In genomic region chr20:43981535-43981934, GRCh38 we compare ENCODE assay signal across 17 cellular contexts.
"Had no signal": no experiment of that assay in that cellular context is flagged by ENCODE, and none has a peak within 500 bp of the region (broad histone marks: within the 10 kb centered on the region; RNA-seq: fewer than 3 reads in every experiment).

No MANE protein-coding gene starts in this region.

- H3K27me3 ChIP-seq: dorsolateral prefrontal cortex, thyroid gland had no signal

- H3K27me3 Mint-ChIP-seq: activated T-cell treated with anti-CD3 and anti-CD28 coated beads, Interleukin-2, amount 50 U/mL, for 24 hours had no signal

- H3K36me3 Mint-ChIP-seq: naive thymus-derived CD8-positive, alpha-beta T cell had no signal

- H3K36me3 ChIP-seq: thyroid gland had no signal

- H3K9me3 ChIP-seq: thyroid gland had no signal

- H3K27ac ChIP-seq: dorsolateral prefrontal cortex, thyroid gland, VCaP had no signal

- ATAC-seq: left colon; naive thymus-derived CD8-positive, alpha-beta T cell; stimulated activated naive B cell treated with anti-CD40 and anti-IgM and Interleukin-4, amounts not matched to agents 10 μg/mL and 1 μg/mL and 100 μg/mL, for 72 hours had no signal

- H3K27ac Mint-ChIP-seq: activated T-cell treated with anti-CD3 and anti-CD28 coated beads, Interleukin-2, amount 50 U/mL, for 24 hours; endodermal cell; stimulated activated naive B cell treated with anti-CD40 and anti-IgM and Interleukin-4, amounts not matched to agents 10 μg/mL and 1 μg/mL and 100 μg/mL, for 72 hours had no signal

- H3K9me3 Mint-ChIP-seq: activated T-cell treated with anti-CD3 and anti-CD28 coated beads, Interleukin-2, amount 50 U/mL, for 24 hours; endodermal cell; naive thymus-derived CD8-positive, alpha-beta T cell had no signal

- H3K4me3 ChIP-seq: dorsolateral prefrontal cortex, lung, thyroid gland had no signal

- FAIRE-seq: frontal cortex, urothelium cell line had no signal

- H3K4me1 ChIP-seq: thyroid gland had no signal

- DNase-seq: activated CD4-positive, alpha-beta T cell treated with anti-CD3 and anti-CD28 coated beads, Interleukin-2, amount 50 U/mL, for 48 hours; activated effector memory CD4-positive, alpha-beta T cell treated with Interleukin-2 at 50 U/mL for 16 hours; activated naive CD4-positive, alpha-beta T cell treated with anti-CD3 and anti-CD28 coated beads, Interleukin-2, amount 50 U/mL, for 16 hours; activated T-cell treated with anti-CD3 and anti-CD28 coated beads, Interleukin-2, amount 50 U/mL, for 24 hours; dorsolateral prefrontal cortex; endodermal cell; head of caudate nucleus; left colon; naive thymus-derived CD8-positive, alpha-beta T cell; nucleus accumbens; retina; stimulated activated naive B cell treated with anti-CD40 and anti-IgM and Interleukin-4, amounts not matched to agents 10 μg/mL and 1 μg/mL and 100 μg/mL, for 72 hours; thyroid gland had no signal

- H3K4me3 Mint-ChIP-seq: activated T-cell treated with anti-CD3 and anti-CD28 coated beads, Interleukin-2, amount 50 U/mL, for 24 hours; endodermal cell; naive thymus-derived CD8-positive, alpha-beta T cell; stimulated activated naive B cell treated with anti-CD40 and anti-IgM and Interleukin-4, amounts not matched to agents 10 μg/mL and 1 μg/mL and 100 μg/mL, for 72 hours had no signal
